Comparison of ENCODE assay signal across 8 cellular contexts in the genomic region with DNA sequence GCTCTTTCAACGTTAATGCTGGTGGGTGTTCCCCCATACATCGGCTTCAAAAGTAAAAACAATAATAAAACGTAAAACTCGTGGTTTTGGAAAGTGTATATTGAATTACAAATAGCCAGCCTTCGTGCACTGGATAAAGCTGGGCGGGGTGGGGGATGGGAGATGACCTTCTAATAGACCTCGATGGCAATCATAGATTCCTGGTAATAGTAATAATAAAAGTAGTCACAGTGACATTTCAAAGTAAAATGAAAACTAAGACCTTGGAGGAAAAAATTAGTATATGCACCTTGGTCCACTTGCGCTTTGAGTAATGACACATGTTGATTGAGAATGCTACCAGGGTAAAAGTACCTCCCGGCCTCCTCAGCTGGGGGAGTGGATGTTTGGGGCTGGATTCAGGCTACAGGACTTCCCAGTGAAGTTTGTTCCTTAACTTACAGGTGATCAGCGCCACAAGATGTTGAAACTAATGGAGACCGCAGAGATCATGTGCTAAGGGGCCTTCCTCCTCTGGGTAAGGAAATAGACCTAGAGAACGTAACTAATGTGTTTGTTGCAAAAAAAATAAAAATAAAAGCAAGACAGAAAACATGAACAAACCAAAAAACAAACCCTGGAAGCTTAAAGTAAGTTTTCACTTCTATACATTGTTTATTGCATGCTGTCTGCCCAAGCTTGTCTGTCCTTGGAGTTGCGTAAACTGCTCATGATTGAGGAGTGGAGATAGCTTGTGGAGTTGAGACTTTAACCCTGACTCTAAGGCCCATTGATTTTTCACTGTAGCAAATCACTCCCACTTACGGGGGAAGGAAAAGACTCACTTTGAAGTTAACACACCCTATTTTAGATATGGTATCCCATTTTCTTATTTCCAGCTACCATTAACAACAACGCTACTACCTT. TPM values are rescaled to one million over a fixed set of nuclear protein-coding genes. Genes with fewer than 3 reads are reported as not detected.
DNase-seq lines count a peak whose midpoint lies in the region; ATAC-seq, FAIRE-seq and TF ChIP-seq lines count a peak whose summit lies in the region.

No MANE protein-coding gene starts in this region.

- no peak overlapping the region; the same call in none of the 2 replicates for H3K27ac ChIP-seq in WERI-Rb-1
- H3K27ac ChIP-seq in sigmoid colon: peak overlapping the region; percentile 90 to 98 (median 96)

- no peaks in the 10 kb centered on the region for H3K36me3 Mint-ChIP-seq in glutamatergic neuron (ENCODE audit: unreplicated experiment)

- WGBS in sigmoid colon, 2 donors: 17 to 45% methylated on average over 15 of the region's 15 CpGs

- H3K4me1 ChIP-seq in sigmoid colon: peaks cover 0 to 16% (median 9%) of the 10 kb centered on the region in 4 donors

- TF ChIP-seq EP300 in sigmoid colon (IDR thresholded peaks at IDR 0.05): no peak

- DNase-seq in GM13977 (ENCODE audit: low spot score) (peak; percentile 45), WERI-Rb-1 (no peak), glutamatergic neuron (no peak), sigmoid colon (no peak), NAMALWA (ENCODE audit: low spot score) (no peak), GM12892 (ENCODE audit: insufficient read length) (no peak), T1000 (lab: John Stamatoyannopoulos, UW) (no peak)

- peak overlapping the region; percentile 93 for H3K4me3 Mint-ChIP-seq in glutamatergic neuron (ENCODE audit: unreplicated experiment)

- ATAC-seq in GM18873 (IDR thresholded peaks at IDR 0.05; ENCODE audit: low FRiP score, unreplicated experiment): no peak

- TF ChIP-seq POLR2A in sigmoid colon (IDR thresholded peaks at IDR 0.05) (no peak), GM12892 (IDR thresholded peaks at IDR 0.05; ENCODE audit: low read depth, low read length) (no peak)

- H3K27me3 ChIP-seq in WERI-Rb-1 (ENCODE audit: insufficient read depth, low read depth, severe bottlenecking) (no peaks in the 10 kb centered on the region), sigmoid colon (no peaks in the 10 kb centered on the region)

- FAIRE-seq in GM12892 (lab: Jason Lieb, UNC): no peak

- no peaks in the 10 kb centered on the region for H3K9me3 ChIP-seq in WERI-Rb-1 (ENCODE audit: severe bottlenecking)
- H3K9me3 ChIP-seq in sigmoid colon: no peaks in the 10 kb centered on the region

- TF ChIP-seq CTCF in GM13977 (IDR thresholded peaks at IDR 0.05; ENCODE audit: extremely low read depth, insufficient read depth, missing control alignments): no peak
- TF ChIP-seq CTCF in WERI-Rb-1 (IDR thresholded peaks at IDR 0.05; ENCODE audit: low read depth, low read length): no peak
- no peak for TF ChIP-seq CTCF in glutamatergic neuron (IDR thresholded peaks at IDR 0.05; ENCODE audit: partially characterized antibody, unreplicated experiment)
- no peak for TF ChIP-seq CTCF in sigmoid colon (IDR thresholded peaks at IDR 0.05)

- H3K4me1 Mint-ChIP-seq in glutamatergic neuron (ENCODE audit: low read depth, unreplicated experiment): peaks cover 19% of the 10 kb centered on the region

- no peaks in the 10 kb centered on the region for H3K27me3 Mint-ChIP-seq in glutamatergic neuron (ENCODE audit: unreplicated experiment)

- in situ Hi-C loops in GM13977 (cut with MboI; ENCODE audit: low pct_unique_long_range_greater_than_20kb, low sequenced_read_pairs, unreplicated experiment): no loop called here

- peaks cover 3% of the 10 kb centered on the region for H3K9me3 Mint-ChIP-seq in glutamatergic neuron (ENCODE audit: unreplicated experiment)

- peak overlapping the region; percentile 82 for H3K4me3 ChIP-seq in WERI-Rb-1 (ENCODE audit: low read depth, low read length)
- peak overlapping the region; percentile 74 to 92 (median 86) for H3K4me3 ChIP-seq in sigmoid colon

- intact Hi-C loops in sigmoid colon (cut with DNase I): no loop called here

- no peaks in the 10 kb centered on the region for H3K36me3 ChIP-seq in WERI-Rb-1
- no peaks in the 10 kb centered on the region for H3K36me3 ChIP-seq in sigmoid colon

- no peak overlapping the region for H3K27ac Mint-ChIP-seq in glutamatergic neuron (ENCODE audit: unreplicated experiment)

RNA-seq across cellular contexts. Expression of gene LRIG3, which starts 0.9 kb away (rescaled TPM):
- total RNA-seq in glutamatergic neuron (ENCODE audit: unreplicated experiment): 6.9 TPM
- total RNA-seq in sigmoid colon: 100 to 1,000 TPM in 1 of 4 donors, 10 to 100 TPM in 3; 58.1 to 186 (median 64.2) TPM
- 10 to 100 TPM in 1 of 3 donors, 1 to 10 TPM in 2; 2.8 to 26.1 (median 6.6) TPM for polyA plus RNA-seq in sigmoid colon
- 2.7 TPM for polyA plus RNA-seq in GM12892 (2012; ENCODE audit: missing spikeins)
